In the genomic region with DNA sequence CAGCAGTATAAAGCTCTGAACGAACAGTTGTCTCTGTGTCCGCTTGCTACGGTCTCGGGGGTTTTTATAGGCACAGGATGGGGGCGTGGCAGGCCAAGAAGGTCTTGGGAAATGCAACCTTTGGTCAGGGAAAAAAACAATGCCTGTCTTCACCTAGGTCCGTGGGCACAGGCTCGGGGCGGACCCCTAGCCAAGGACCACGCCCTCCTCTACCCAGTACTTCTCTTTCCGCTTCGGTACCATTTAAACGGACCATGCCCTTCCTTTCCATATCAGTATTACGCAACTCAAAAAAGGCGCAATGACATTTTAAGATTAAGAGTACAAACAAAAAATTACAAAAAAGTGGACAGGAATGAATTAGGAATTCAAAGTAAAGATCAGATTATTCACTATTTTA, we compare ENCODE assay signal across 3 cellular contexts.
A peak's percentile ranks its signal among the peaks of the same experiment; 100 is the strongest.
TF ChIP-seq lines count a peak whose summit lies in the region.

No MANE protein-coding gene starts in this region.

TF ChIP-seq in GM23338, 12 proteins besides CTCF, POLR2A, EP300 and RAD21 (continues in another document):
- TF ChIP-seq ZNF114 (CRISPR knock-in tag; IDR thresholded peaks at IDR 0.05) (no peak), NANOG (IDR thresholded peaks at IDR 0.05; ENCODE audit: borderline replicate concordance) (no peak), ZNF331 (CRISPR knock-in tag; IDR thresholded peaks at IDR 0.05; ENCODE audit: low read depth) (no peak), JUNB (IDR thresholded peaks at IDR 0.05; ENCODE audit: unreplicated experiment) (no peak)
- TF ChIP-seq, protein P1, sequence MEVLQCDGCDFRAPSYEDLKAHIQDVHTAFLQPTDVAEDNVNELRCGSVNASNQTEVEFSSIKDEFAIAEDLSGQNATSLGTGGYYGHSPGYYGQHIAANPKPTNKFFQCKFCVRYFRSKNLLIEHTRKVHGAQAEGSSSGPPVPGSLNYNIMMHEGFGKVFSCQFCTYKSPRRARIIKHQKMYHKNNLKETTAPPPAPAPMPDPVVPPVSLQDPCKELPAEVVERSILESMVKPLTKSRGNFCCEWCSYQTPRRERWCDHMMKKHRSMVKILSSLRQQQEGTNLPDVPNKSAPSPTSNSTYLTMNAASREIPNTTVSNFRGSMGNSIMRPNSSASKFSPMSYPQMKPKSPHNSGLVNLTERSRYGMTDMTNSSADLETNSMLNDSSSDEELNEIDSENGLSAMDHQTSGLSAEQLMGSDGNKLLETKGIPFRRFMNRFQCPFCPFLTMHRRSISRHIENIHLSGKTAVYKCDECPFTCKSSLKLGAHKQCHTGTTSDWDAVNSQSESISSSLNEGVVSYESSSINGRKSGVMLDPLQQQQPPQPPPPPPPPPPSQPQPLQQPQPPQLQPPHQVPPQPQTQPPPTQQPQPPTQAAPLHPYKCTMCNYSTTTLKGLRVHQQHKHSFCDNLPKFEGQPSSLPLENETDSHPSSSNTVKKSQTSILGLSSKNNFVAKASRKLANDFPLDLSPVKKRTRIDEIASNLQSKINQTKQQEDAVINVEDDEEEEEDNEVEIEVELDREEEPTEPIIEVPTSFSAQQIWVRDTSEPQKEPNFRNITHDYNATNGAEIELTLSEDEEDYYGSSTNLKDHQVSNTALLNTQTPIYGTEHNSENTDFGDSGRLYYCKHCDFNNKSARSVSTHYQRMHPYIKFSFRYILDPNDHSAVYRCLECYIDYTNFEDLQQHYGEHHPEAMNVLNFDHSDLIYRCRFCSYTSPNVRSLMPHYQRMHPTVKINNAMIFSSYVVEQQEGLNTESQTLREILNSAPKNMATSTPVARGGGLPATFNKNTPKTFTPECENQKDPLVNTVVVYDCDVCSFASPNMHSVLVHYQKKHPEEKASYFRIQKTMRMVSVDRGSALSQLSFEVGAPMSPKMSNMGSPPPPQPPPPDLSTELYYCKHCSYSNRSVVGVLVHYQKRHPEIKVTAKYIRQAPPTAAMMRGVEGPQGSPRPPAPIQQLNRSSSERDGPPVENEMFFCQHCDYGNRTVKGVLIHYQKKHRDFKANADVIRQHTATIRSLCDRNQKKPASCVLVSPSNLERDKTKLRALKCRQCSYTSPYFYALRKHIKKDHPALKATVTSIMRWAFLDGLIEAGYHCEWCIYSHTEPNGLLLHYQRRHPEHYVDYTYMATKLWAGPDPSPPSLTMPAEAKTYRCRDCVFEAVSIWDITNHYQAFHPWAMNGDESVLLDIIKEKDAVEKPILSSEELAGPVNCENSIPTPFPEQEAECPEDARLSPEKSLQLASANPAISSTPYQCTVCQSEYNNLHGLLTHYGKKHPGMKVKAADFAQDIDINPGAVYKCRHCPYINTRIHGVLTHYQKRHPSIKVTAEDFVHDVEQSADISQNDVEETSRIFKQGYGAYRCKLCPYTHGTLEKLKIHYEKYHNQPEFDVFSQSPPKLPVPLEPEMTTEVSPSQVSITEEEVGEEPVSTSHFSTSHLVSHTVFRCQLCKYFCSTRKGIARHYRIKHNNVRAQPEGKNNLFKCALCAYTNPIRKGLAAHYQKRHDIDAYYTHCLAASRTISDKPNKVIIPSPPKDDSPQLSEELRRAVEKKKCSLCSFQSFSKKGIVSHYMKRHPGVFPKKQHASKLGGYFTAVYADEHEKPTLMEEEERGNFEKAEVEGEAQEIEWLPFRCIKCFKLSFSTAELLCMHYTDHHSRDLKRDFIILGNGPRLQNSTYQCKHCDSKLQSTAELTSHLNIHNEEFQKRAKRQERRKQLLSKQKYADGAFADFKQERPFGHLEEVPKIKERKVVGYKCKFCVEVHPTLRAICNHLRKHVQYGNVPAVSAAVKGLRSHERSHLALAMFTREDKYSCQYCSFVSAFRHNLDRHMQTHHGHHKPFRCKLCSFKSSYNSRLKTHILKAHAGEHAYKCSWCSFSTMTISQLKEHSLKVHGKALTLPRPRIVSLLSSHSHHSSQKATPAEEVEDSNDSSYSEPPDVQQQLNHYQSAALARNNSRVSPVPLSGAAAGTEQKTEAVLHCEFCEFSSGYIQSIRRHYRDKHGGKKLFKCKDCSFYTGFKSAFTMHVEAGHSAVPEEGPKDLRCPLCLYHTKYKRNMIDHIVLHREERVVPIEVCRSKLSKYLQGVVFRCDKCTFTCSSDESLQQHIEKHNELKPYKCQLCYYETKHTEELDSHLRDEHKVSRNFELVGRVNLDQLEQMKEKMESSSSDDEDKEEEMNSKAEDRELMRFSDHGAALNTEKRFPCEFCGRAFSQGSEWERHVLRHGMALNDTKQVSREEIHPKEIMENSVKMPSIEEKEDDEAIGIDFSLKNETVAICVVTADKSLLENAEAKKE (CRISPR knock-in tag; IDR thresholded peaks at IDR 0.05): no peak

TF ChIP-seq in HEK293, 187 proteins besides CTCF, POLR2A, EP300 and RAD21:
- TF ChIP-seq ZNF292 (tag by site-specific recombination; IDR thresholded peaks at IDR 0.05; ENCODE audit: borderline replicate concordance, low read depth) (no peak), KLF9 (tag by site-specific recombination; IDR thresholded peaks at IDR 0.05; ENCODE audit: low read depth) (0 out of 2 replicates have a peak, but pooled peaks have one; percentile 20), ZNF266 (tag by site-specific recombination; IDR thresholded peaks at IDR 0.05; ENCODE audit: low read depth) (no peak), ZNF140 (tag by site-specific recombination; IDR thresholded peaks at IDR 0.05) (no peak)
- TF ChIP-seq, protein P2, sequence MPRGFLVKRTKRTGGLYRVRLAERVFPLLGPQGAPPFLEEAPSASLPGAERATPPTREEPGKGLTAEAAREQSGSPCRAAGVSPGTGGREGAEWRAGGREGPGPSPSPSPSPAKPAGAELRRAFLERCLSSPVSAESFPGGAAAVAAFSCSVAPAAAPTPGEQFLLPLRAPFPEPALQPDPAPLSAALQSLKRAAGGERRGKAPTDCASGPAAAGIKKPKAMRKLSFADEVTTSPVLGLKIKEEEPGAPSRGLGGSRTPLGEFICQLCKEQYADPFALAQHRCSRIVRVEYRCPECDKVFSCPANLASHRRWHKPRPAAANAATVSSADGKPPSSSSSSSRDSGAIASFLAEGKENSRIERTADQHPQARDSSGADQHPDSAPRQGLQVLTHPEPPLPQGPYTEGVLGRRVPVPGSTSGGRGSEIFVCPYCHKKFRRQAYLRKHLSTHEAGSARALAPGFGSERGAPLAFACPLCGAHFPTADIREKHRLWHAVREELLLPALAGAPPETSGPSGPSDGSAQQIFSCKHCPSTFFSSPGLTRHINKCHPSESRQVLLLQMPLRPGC (tag by site-specific recombination; IDR thresholded peaks at IDR 0.05): no peak

TF ChIP-seq in H1, 55 proteins besides CTCF, POLR2A, EP300 and RAD21:
- TF ChIP-seq EGR1 (IDR thresholded peaks at IDR 0.05; ENCODE audit: borderline replicate concordance, low read depth, low read length) (no peak), CEBPB (IDR thresholded peaks at IDR 0.05; ENCODE audit: low read depth, low read length) (peak; percentile 81; the same call in 1 of the 2 replicates), MAFK (IDR thresholded peaks at IDR 0.05; ENCODE audit: low read depth, low read length) (no peak), JUN (IDR thresholded peaks at IDR 0.05; ENCODE audit: low read depth, low read length) (no peak), CREB1 (IDR thresholded peaks at IDR 0.05) (no peak), SIX5 (IDR thresholded peaks at IDR 0.05; ENCODE audit: low read depth, low read length) (no peak)
